1 cellular context compared by ENCODE assay signal in the genomic region with DNA sequence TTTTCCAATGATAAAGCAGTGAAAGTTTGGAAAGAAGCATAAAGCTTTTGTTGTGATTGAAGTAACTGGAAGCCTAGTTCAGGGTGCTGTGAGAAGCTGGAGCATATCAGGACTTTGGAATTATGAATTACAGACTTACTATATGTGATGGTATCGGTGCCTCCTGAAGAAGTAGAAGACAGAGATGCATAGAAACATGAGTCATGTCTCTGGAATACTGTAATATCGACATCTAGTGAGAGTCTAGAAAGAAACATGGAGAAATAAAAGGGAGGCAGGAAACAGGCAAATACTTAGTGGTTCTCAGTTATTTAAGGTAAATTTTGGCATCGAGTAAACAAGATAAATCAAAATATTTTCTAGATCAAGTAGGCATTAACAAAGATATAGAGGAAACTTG.
TF ChIP-seq lines count a peak whose summit lies in the region.

No MANE protein-coding gene starts in this region.

TF ChIP-seq in WTC11, 78 proteins besides CTCF, POLR2A, EP300 and RAD21:
- TF ChIP-seq PREB (CRISPR knock-in tag; IDR thresholded peaks at IDR 0.05; ENCODE audit: borderline replicate concordance), result no peak
- no peak for TF ChIP-seq JUN (CRISPR knock-in tag; IDR thresholded peaks at IDR 0.05)
- no peak for TF ChIP-seq TCF7 (CRISPR knock-in tag; IDR thresholded peaks at IDR 0.05; ENCODE audit: low read depth)
- no peak for TF ChIP-seq MXD4 (CRISPR knock-in tag; IDR thresholded peaks at IDR 0.05; ENCODE audit: borderline replicate concordance)
- no peak for TF ChIP-seq EMX1 (CRISPR knock-in tag; IDR thresholded peaks at IDR 0.05)
- TF ChIP-seq ZMAT4 (CRISPR knock-in tag; IDR thresholded peaks at IDR 0.05), result no peak
- TF ChIP-seq NR2C2 (CRISPR knock-in tag; IDR thresholded peaks at IDR 0.05), result no peak
- TF ChIP-seq OVOL2 (CRISPR knock-in tag; IDR thresholded peaks at IDR 0.05; ENCODE audit: borderline replicate concordance), result no peak
